Comparison of ENCODE assay signal across 8 cellular contexts in the genomic region with DNA sequence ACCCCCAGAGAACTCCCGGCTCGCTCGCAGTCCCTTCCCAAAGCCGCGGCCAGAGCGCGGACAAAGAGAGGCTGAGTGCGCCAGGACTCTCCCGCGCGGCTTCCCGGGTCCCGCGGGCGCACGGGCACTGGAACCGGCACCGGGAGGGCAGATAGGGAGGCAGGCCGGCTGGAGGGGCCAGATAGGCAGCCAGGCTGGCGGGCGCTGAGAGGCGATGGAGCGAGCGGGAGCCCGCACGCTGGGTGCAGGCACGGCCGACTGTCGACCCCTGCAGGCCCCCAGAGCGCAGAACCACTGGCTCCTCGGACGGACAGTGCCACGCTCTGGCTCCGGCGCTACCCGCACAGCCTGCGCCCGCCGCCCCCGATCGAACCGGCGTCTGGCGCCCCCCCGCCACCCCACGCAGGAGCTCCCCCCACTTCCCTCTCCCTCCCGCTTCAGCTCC. TPM values are rescaled to one million over a fixed set of nuclear protein-coding genes. Genes with fewer than 3 reads are reported as not detected.
DNase-seq lines count a peak whose midpoint lies in the region; ATAC-seq and TF ChIP-seq lines count a peak whose summit lies in the region.

No MANE protein-coding gene starts in this region.

- H3K9me3 ChIP-seq in neuron (ENCODE audit: low read length) (no peaks in the 10 kb centered on the region), vagina (no peaks in the 10 kb centered on the region)

- no peaks in the 10 kb centered on the region for H3K9me3 Mint-ChIP-seq in activated CD8-positive, alpha-beta T cell treated with anti-CD3 and anti-CD28 coated beads for 36 hours

- CTCF ChIA-PET in activated CD8-positive, alpha-beta T cell treated with anti-CD3 and anti-CD28 coated beads for 36 hours (lab: Charles Lee): interaction anchor here (0.9 to 4.4 kb wide), 2 partner anchors 25 to 79 kb away, joined by 3 to 25 read pairs; no protein-coding TSS in a partner anchor

- ATAC-seq in GM21737 (IDR thresholded peaks at IDR 0.05; ENCODE audit: unreplicated experiment): peak; percentile 16
- ATAC-seq in activated CD8-positive, alpha-beta T cell treated with anti-CD3 and anti-CD28 coated beads for 36 hours: peak; percentile 35

- H3K4me3 ChIP-seq in foreskin fibroblast (ENCODE audit: low read depth in 1 of 2, low read length in 2 of 2) (peak overlapping the region; percentile 90 to 93), neuron (ENCODE audit: low read length) (peak overlapping the region; percentile 71), vagina (peak overlapping the region; percentile 69 to 95)

- no peak for TF ChIP-seq POLR2A in vagina (IDR thresholded peaks at IDR 0.05)

- H3K27me3 ChIP-seq in neuron (ENCODE audit: insufficient read depth, low read length) (peaks cover 2% of the 10 kb centered on the region), vagina (no peaks in the 10 kb centered on the region)

- H3K27ac ChIP-seq in vagina: peak overlapping the region; percentile 89

- peaks cover 25% of the 10 kb centered on the region for H3K4me1 Mint-ChIP-seq in activated CD8-positive, alpha-beta T cell treated with anti-CD3 and anti-CD28 coated beads for 36 hours (ENCODE audit: low read depth)

- peak overlapping the region; percentile 89 for H3K4me3 Mint-ChIP-seq in activated CD8-positive, alpha-beta T cell treated with anti-CD3 and anti-CD28 coated beads for 36 hours

- H3K36me3 ChIP-seq in neuron (ENCODE audit: insufficient read depth, low read length): no peaks in the 10 kb centered on the region
- H3K36me3 ChIP-seq in vagina: no peaks in the 10 kb centered on the region

- DNase-seq in NCI-H2227 (lab: John Stamatoyannopoulos, UW; ENCODE audit: unreplicated experiment) (peak; percentile 64), NCI-H2227 treated with DMSO at 0.1 percent for 48 hours (lab: John Stamatoyannopoulos, UW) (no peak), LoVo (ENCODE audit: low spot score) (peak; percentile 37), foreskin fibroblast (peak in 1 of 2 donors; percentile 73), vagina (ENCODE audit: extremely low spot score in 2 of 2) (no peak)
- DNase-seq in activated CD8-positive, alpha-beta T cell treated with anti-CD3 and anti-CD28 coated beads for 36 hours: peak; percentile 62

- H3K27ac Mint-ChIP-seq in activated CD8-positive, alpha-beta T cell treated with anti-CD3 and anti-CD28 coated beads for 36 hours: peak overlapping the region; percentile 87

- H3K4me1 ChIP-seq in neuron (ENCODE audit: insufficient read depth, low read length): peaks cover 22% of the 10 kb centered on the region
- peaks cover 32% of the 10 kb centered on the region for H3K4me1 ChIP-seq in vagina

- H3K27me3 Mint-ChIP-seq in activated CD8-positive, alpha-beta T cell treated with anti-CD3 and anti-CD28 coated beads for 36 hours: no peaks in the 10 kb centered on the region

- POLR2A ChIA-PET in activated CD8-positive, alpha-beta T cell treated with anti-CD3 and anti-CD28 coated beads for 36 hours (lab: Charles Lee): interaction anchor here (1.1 to 2.6 kb wide), 6 partner anchors 18 to 84 kb away, joined by 3 to 11 read pairs (median 6); a partner anchor contains a TSS

- intact Hi-C loops in activated CD8-positive, alpha-beta T cell treated with anti-CD3 and anti-CD28 coated beads for 36 hours (cut with micrococcal nuclease): no loop called here
- intact Hi-C loops in vagina (cut with DNase I): no loop called here

- H3K36me3 Mint-ChIP-seq in activated CD8-positive, alpha-beta T cell treated with anti-CD3 and anti-CD28 coated beads for 36 hours (ENCODE audit: low read depth): peaks cover 2% of the 10 kb centered on the region

- H2AFZ ChIP-seq in neuron (ENCODE audit: low read depth, low read length): peak overlapping the region; percentile 55

- TF ChIP-seq CTCF in activated CD8-positive, alpha-beta T cell treated with anti-CD3 and anti-CD28 coated beads for 36 hours (IDR thresholded peaks at IDR 0.05): no peak
- no peak for TF ChIP-seq CTCF in foreskin fibroblast (IDR thresholded peaks at IDR 0.05; ENCODE audit: low read depth, low read length)
- no peak for TF ChIP-seq CTCF in vagina (IDR thresholded peaks at IDR 0.05)

RNA-seq across cellular contexts. Expression of a gene that starts 0.6 kb away (rescaled TPM):
- 1 to 10 TPM; 6.5 to 7.4 TPM for total RNA-seq in activated CD8-positive, alpha-beta T cell treated with anti-CD3 and anti-CD28 coated beads for 36 hours
- 24.3 TPM for total RNA-seq in vagina

RNA-seq across cellular contexts. Expression of a gene that starts 39.2 kb away (rescaled TPM):
- 1 to 10 TPM; 1.4 to 1.8 TPM for total RNA-seq in activated CD8-positive, alpha-beta T cell treated with anti-CD3 and anti-CD28 coated beads for 36 hours
- 14.5 TPM for total RNA-seq in vagina

RNA-seq across cellular contexts. Expression of a gene that starts 51.6 kb away (rescaled TPM):
- total RNA-seq in activated CD8-positive, alpha-beta T cell treated with anti-CD3 and anti-CD28 coated beads for 36 hours: 10 to 100 TPM; 35.4 to 35.5 TPM
- total RNA-seq in vagina: 31.4 TPM

RNA-seq across cellular contexts. Expression of a gene that starts 55.9 kb away (rescaled TPM):
- 10 to 100 TPM; 67.6 to 75.5 TPM for total RNA-seq in activated CD8-positive, alpha-beta T cell treated with anti-CD3 and anti-CD28 coated beads for 36 hours
- total RNA-seq in vagina: 71.5 TPM

Comparison
In these comparisons a context has a peak if more than half of its experiments do, and no peak if none do; other contexts are left out.
1. DNase-seq: peak in NCI-H2227 (single experiment), LoVo (single experiment) and activated CD8-positive, alpha-beta T cell treated with anti-CD3 and anti-CD28 coated beads for 36 hours (single experiment); none in NCI-H2227 treated with DMSO at 0.1 percent for 48 hours (single experiment) and vagina (0 of 2).
2. Peak in every context shown above with its lines, with median percentiles within 50 percentile points of each other: H3K4me3 ChIP-seq.